8 cellular contexts compared by ENCODE assay signal in the genomic region with DNA sequence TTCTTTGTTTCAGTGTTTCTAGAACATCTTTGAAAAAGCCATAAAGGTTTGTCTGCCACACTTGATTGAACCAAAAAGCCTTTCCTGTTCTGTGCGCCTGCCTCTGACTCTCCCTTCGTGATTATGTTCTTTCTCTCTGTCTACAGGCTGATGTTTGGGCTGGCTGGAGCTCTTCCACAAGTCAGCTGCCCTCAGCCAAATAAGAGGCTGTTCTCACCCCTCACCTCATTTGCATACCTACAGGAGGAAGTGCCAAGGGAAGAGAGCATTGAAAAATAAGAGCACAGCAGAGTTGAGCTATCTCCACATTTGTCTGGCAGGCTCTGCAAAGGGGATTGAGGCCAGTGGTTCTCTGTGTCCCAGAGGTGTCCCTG. TPM values are rescaled to one million over a fixed set of nuclear protein-coding genes. Genes with fewer than 3 reads are reported as not detected.
DNase-seq lines count a peak whose midpoint lies in the region; ATAC-seq, FAIRE-seq and TF ChIP-seq lines count a peak whose summit lies in the region.

No MANE protein-coding gene starts in this region.

- H3K27me3 ChIP-seq in GM12878 (replicated peaks in 1 of 2; ENCODE audit: control insufficient read depth in 2 of 2, insufficient read depth in 2 of 2, low read length in 1 of 2) (no peaks in the 10 kb centered on the region), skeletal muscle tissue (ENCODE audit: control insufficient read depth in 3 of 3, insufficient read depth in 3 of 3, low read length in 3 of 3) (no peaks in the 10 kb centered on the region)

- no peak overlapping the region for H3K4me3 Mint-ChIP-seq in osteocyte (ENCODE audit: unreplicated experiment)

- H3K36me3 ChIP-seq in GM12878 (ENCODE audit: control insufficient read depth in 2 of 2, insufficient read depth in 2 of 2, low read length in 1 of 2) (peaks cover 13 to 31% of the 10 kb centered on the region in 2 experiments), skeletal muscle tissue (ENCODE audit: control insufficient read depth in 3 of 3, insufficient read depth in 3 of 3, low read length in 3 of 3) (no peaks in the 10 kb centered on the region)

- H3K9ac ChIP-seq in GM12878 (ENCODE audit: control insufficient read depth, insufficient read depth, low read length) (peak overlapping the region; percentile 51), skeletal muscle tissue (ENCODE audit: low read depth in 1 of 3, low read length in 3 of 3) (no peak overlapping the region)

- RAD21 ChIA-PET in GM12878 (lab: Charles Lee; ENCODE audit: unreplicated experiment) = interaction anchor here (0.6 to 15.1 kb wide), 8 partner anchors 9 to 147 kb away, joined by 3 to 361 read pairs (median 8); a partner anchor contains a TSS

- TF ChIP-seq EP300 in GM12878 (IDR thresholded peaks at IDR 0.05; ENCODE audit: borderline replicate concordance in 1 of 2, control insufficient read depth in 1 of 2, low read depth in 2 of 2, low read length in 2 of 2) = 0 out of 4 replicates have a peak, but pooled peaks of 1 of the 2 experiments have one; percentile 33

- no peaks in the 10 kb centered on the region for H3K4me1 Mint-ChIP-seq in osteocyte (ENCODE audit: unreplicated experiment)

- CTCF ChIA-PET in GM12878 (lab: Yijun Ruan, JAX) = interaction anchor here (0.9 to 4.2 kb wide), 9 partner anchors 8 to 180 kb away, joined by 3 to 46 read pairs (median 4); a partner anchor contains a TSS

- H3K9me3 ChIP-seq in GM12878 (replicated peaks; ENCODE audit: control insufficient read depth, insufficient read depth, low read length) (peaks cover 7% of the 10 kb centered on the region; the same call in 2 of the 3 replicates), skeletal muscle tissue (ENCODE audit: control insufficient read depth in 3 of 3, low read length in 3 of 3) (peaks cover 0 to 4% (median 0%) of the 10 kb centered on the region in 3 donors)

- POLR2A ChIA-PET in GM12878 (lab: Charles Lee) = interaction anchor here (0.6 to 11.9 kb wide), 9 partner anchors 8 to 123 kb away, joined by 3 to 271 read pairs (median 5); a partner anchor contains a TSS

- SMC1A ChIA-PET in GM12878 (lab: Charles Lee; ENCODE audit: uncharacterized antibody, unreplicated experiment) = interaction anchor here (0.7 to 17.9 kb wide), 11 partner anchors 11 to 175 kb away, joined by 3 to 351 read pairs (median 4); a partner anchor contains a TSS

- WGBS in GM12878 (ENCODE audit: insufficient coverage, insufficient replicate concordance, low lambda C conversion rate, missing lambda C conversion rate) = 0% methylated on average over 2 of the region's 2 CpGs

- H4K20me1 ChIP-seq in GM12878 (ENCODE audit: control insufficient read depth, insufficient read depth) = no peaks in the 10 kb centered on the region; the same call in 1 of the 2 replicates

- FAIRE-seq in GM12892 (lab: Jason Lieb, UNC) = peak; percentile 98
- FAIRE-seq in GM12878 (lab: Jason Lieb, UNC) = peak; percentile 88

- H3K27ac ChIP-seq in GM12878 (ENCODE audit: control insufficient read depth, insufficient read depth) (peak overlapping the region; percentile 89), skeletal muscle tissue (ENCODE audit: low read depth, low read length) (peak overlapping the region; percentile 52)

- H3K4me3 ChIP-seq in GM12878 = peak overlapping the region; percentile 30; the same call in 1 of the 2 replicates
- H3K4me3 ChIP-seq in skeletal muscle tissue (ENCODE audit: low read length in 3 of 3) = no peak overlapping the region

- intact Hi-C loops in GM12878 (cut with micrococcal nuclease; ENCODE audit: unreplicated experiment) (no loop called here), posterior vena cava (cut with DNase I) (no loop called here)

- no TSS peak for BruUV-seq in GM12878 (replicated peaks; lab: Mats Ljungman, UMichigan)

- no peak for TF ChIP-seq CTCF in GM12878 (IDR thresholded peaks at IDR 0.05 in 2 of 3, conservative IDR thresholded peaks at IDR 0.05 in 1 of 3; ENCODE audit: control insufficient read depth in 2 of 3, extremely low read depth in 1 of 3, insufficient read depth in 1 of 3, low read depth in 3 of 3, low read length in 3 of 3)
- no peak for TF ChIP-seq CTCF in osteocyte (IDR thresholded peaks at IDR 0.05)

- H3K27ac Mint-ChIP-seq in osteocyte (ENCODE audit: unreplicated experiment) = no peak overlapping the region

- H3K4me2 ChIP-seq in GM12878 (ENCODE audit: control insufficient read depth, insufficient read depth) = peak overlapping the region; percentile 90

- ATAC-seq in GM21367 (IDR thresholded peaks at IDR 0.05; ENCODE audit: unreplicated experiment) (peak; percentile 40), HG03469 (IDR thresholded peaks at IDR 0.05; ENCODE audit: unreplicated experiment) (peak; percentile 41), GM12878 (peak; percentile 68)

- no peaks in the 10 kb centered on the region for H3K36me3 Mint-ChIP-seq in osteocyte (ENCODE audit: unreplicated experiment)

- TF ChIP-seq RAD21 in GM12878 (IDR thresholded peaks at IDR 0.05; ENCODE audit: insufficient read depth, low read depth, low read length) = no peak

- H3K79me2 ChIP-seq in GM12878 (ENCODE audit: control insufficient read depth, insufficient read depth, low read length) = peaks cover 82% of the 10 kb centered on the region

- H3K27me3 Mint-ChIP-seq in osteocyte (ENCODE audit: unreplicated experiment) = peaks cover 22% of the 10 kb centered on the region

- in situ Hi-C loops in GM12878 (cut with MboI) = no loop called here

- peaks cover 87% of the 10 kb centered on the region for H3K4me1 ChIP-seq in GM12878 (ENCODE audit: control insufficient read depth, insufficient read depth, low read length)
- H3K4me1 ChIP-seq in skeletal muscle tissue (ENCODE audit: control insufficient read depth in 3 of 3, insufficient read depth in 3 of 3, low read length in 3 of 3) = peaks cover 0 to 10% (median 0%) of the 10 kb centered on the region in 3 donors

- no peak overlapping the region for H2AFZ ChIP-seq in GM12878 (ENCODE audit: control insufficient read depth, low read depth, low read length)

- no peak for DNase-seq in GM12892 (ENCODE audit: insufficient read length)
- DNase-seq in GM12878 (ENCODE audit: low read depth, low spot score) = peak; percentile 82
- DNase-seq in posterior vena cava (ENCODE audit: low spot score) = no peak
- DNase-seq in NCI-H1105 treated with DMSO at 0.1 percent for 48 hours (lab: John Stamatoyannopoulos, UW) = no peak
- no peak for DNase-seq in osteocyte (ENCODE audit: extremely low spot score, unreplicated experiment)

- peaks cover 5% of the 10 kb centered on the region for H3K9me3 Mint-ChIP-seq in osteocyte (ENCODE audit: unreplicated experiment)

- TF ChIP-seq POLR2A in GM12892 (IDR thresholded peaks at IDR 0.05; ENCODE audit: low read depth, low read length) = peak; percentile 54; the same call in 1 of the 2 replicates
- TF ChIP-seq POLR2A in GM12878 (IDR thresholded peaks at IDR 0.05; ENCODE audit: low read depth, low read length) = 0 out of 2 replicates have a peak, but pooled peaks have one; percentile 17

TF ChIP-seq in GM12878, 131 proteins besides CTCF, POLR2A, EP300 and RAD21 (continues in another document):
- TF ChIP-seq SPI1 (IDR thresholded peaks at IDR 0.05; ENCODE audit: borderline replicate concordance, insufficient read depth, low read depth, low read length) (peak; percentile 87), PAX8 (IDR thresholded peaks at IDR 0.05) (no peak), STAT1 (conservative IDR thresholded peaks at IDR 0.05) (no peak), SIX5 (IDR thresholded peaks at IDR 0.05; ENCODE audit: low read depth, low read length, severe bottlenecking) (no peak), ZBED1 (IDR thresholded peaks at IDR 0.05; ENCODE audit: borderline replicate concordance) (no peak), NR2F1 (conservative IDR thresholded peaks at IDR 0.05) (0 out of 2 replicates have a peak, but pooled peaks have one; percentile 12)

RNA-seq across cellular contexts. Expression of a gene that starts 15.8 kb away (rescaled TPM):
- polyA plus RNA-seq in GM12892 (2012; ENCODE audit: missing spikeins) = 81.6 TPM
- 345 and 366 TPM in 2 replicates for total RNA-seq in GM12878 (2013; cell fraction: nucleolus; rRNA removed)
- total RNA-seq in GM12878 (2014; rRNA removed) (66.2 and 89.5 TPM in 2 replicates), GM12878 (2014; rRNA removed; fragmentation: Illumina TruSeq; extraction: Trizol) (64.9 and 74.6 TPM in 2 replicates), GM12878 (2021) (126 and 139 TPM in 2 replicates), skeletal muscle tissue (8.4 TPM), posterior vena cava (10 to 100 TPM; 14.0 to 19.9 TPM), osteocyte (0.31 and 0.40 TPM in 2 replicates)
- 51.0 TPM for polyA plus RNA-seq in GM12878 (2011; ENCODE audit: low read depth)
- polyA plus RNA-seq in GM12878 (2011; rRNA removed) (24.3 and 43.0 TPM in 2 replicates), GM12878 (2014; fragmentation: Illumina TruSeq; extraction: Trizol) (78.1 and 101 TPM in 2 replicates), GM12878 (2014; fragmentation: Nextera tagmentation; extraction: Ambion mirVana) (10 to 100 TPM; 11.8 to 19.4 TPM), GM12878 (2014; rRNA removed) (88.1 and 102 TPM in 2 replicates), GM12878 (2016; fragmentation: Nextera tagmentation; extraction: Ambion mirVana) (100 to 1,000 TPM; 101 to 104 TPM)
- 39.4 and 45.6 TPM in 2 replicates for polyA plus RNA-seq in GM12878 (2011; cell fraction: cytosol; rRNA removed)
- polyA plus RNA-seq in GM12878 (2011; cell fraction: nucleus; rRNA removed) = 143 and 184 TPM in 2 replicates
- polyA plus RNA-seq in GM12878 (2012) = 79.5 and 83.6 TPM in 2 replicates
- 142 and 157 TPM in 2 replicates for polyA minus RNA-seq in GM12878 (2011; rRNA and poly(A)+ RNA removed)
- 40.2 and 55.8 TPM in 2 replicates for polyA minus RNA-seq in GM12878 (2011; cell fraction: cytosol; rRNA and poly(A)+ RNA removed)
- polyA minus RNA-seq in GM12878 (2011; cell fraction: nucleus; rRNA and poly(A)+ RNA removed) = 114 and 175 TPM in 2 replicates

RNA-seq across cellular contexts. Expression of a gene that starts 43.5 kb away (rescaled TPM):
- not detected for polyA plus RNA-seq in GM12892 (2012; ENCODE audit: missing spikeins)
- total RNA-seq in GM12878 (2013; cell fraction: nucleolus; rRNA removed) = not detected in 2 replicates
- total RNA-seq in GM12878 (2014; rRNA removed) (not detected in 2 replicates), GM12878 (2014; rRNA removed; fragmentation: Illumina TruSeq; extraction: Trizol) (not detected in 2 replicates), GM12878 (2021) (not detected in 2 replicates), skeletal muscle tissue (not detected), posterior vena cava (not detected), osteocyte (not detected in 2 replicates)
- polyA plus RNA-seq in GM12878 (2011; ENCODE audit: low read depth) = not detected
- polyA plus RNA-seq in GM12878 (2011; rRNA removed) (not detected in 2 replicates), GM12878 (2014; fragmentation: Illumina TruSeq; extraction: Trizol) (not detected in 2 replicates), GM12878 (2014; fragmentation: Nextera tagmentation; extraction: Ambion mirVana) (not detected), GM12878 (2014; rRNA removed) (not detected in 2 replicates), GM12878 (2016; fragmentation: Nextera tagmentation; extraction: Ambion mirVana) (not detected)
- not detected in 2 replicates for polyA plus RNA-seq in GM12878 (2011; cell fraction: cytosol; rRNA removed)
- polyA plus RNA-seq in GM12878 (2011; cell fraction: nucleus; rRNA removed) = not detected in 2 replicates
- not detected in 2 replicates for polyA plus RNA-seq in GM12878 (2012)
- polyA minus RNA-seq in GM12878 (2011; rRNA and poly(A)+ RNA removed) = not detected in 2 replicates
- not detected in 2 replicates for polyA minus RNA-seq in GM12878 (2011; cell fraction: cytosol; rRNA and poly(A)+ RNA removed)
- not detected in 2 replicates for polyA minus RNA-seq in GM12878 (2011; cell fraction: nucleus; rRNA and poly(A)+ RNA removed)
